In the genomic region with DNA sequence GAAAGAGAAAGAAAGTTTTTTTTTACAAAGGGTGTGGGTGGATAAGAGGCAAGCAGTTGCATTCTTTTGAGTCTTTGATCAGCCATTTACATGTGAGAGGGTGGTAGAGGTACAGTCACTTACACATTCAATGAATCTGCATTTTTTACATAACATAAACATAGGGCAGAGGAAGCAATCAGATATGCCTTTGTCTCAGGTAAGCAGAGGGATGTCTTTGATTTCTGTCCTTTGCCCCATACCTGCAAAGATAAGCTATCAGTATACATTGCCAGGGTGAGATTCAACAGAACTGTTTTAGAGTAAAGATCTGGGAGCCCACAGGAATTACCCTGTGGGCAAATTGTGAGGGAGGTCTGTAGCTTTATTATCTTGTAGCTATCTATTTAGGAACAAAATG, we compare ENCODE assay signal across 1 cellular context.
TF ChIP-seq lines count a peak whose summit lies in the region.

No MANE protein-coding gene starts in this region.

TF ChIP-seq in HepG2, 621 proteins besides CTCF, POLR2A, EP300 and RAD21 (continues in another document):
- TF ChIP-seq NAIF1 (CRISPR knock-in tag; IDR thresholded peaks at IDR 0.05; ENCODE audit: borderline replicate concordance) (no peak), PHF8 (CRISPR knock-in tag; IDR thresholded peaks at IDR 0.05) (no peak), CBFB (CRISPR knock-in tag; IDR thresholded peaks at IDR 0.05) (no peak), TBX2 (CRISPR knock-in tag; IDR thresholded peaks at IDR 0.05; ENCODE audit: borderline replicate concordance) (peak; percentile 47; the same call in 1 of the 2 replicates), ZNF446 (CRISPR knock-in tag; IDR thresholded peaks at IDR 0.05) (no peak), ZNF326 (CRISPR knock-in tag; IDR thresholded peaks at IDR 0.05; ENCODE audit: borderline replicate concordance) (no peak), ZNF260 (CRISPR knock-in tag; IDR thresholded peaks at IDR 0.05; ENCODE audit: borderline replicate concordance, low read depth) (no peak), SOX5 (CRISPR knock-in tag; IDR thresholded peaks at IDR 0.05; ENCODE audit: borderline replicate concordance) (peak; percentile 85; the same call in 1 of the 2 replicates), ZNF292 (CRISPR knock-in tag; IDR thresholded peaks at IDR 0.05; ENCODE audit: borderline replicate concordance, low read depth) (no peak), MED1 (CRISPR knock-in tag; IDR thresholded peaks at IDR 0.05) (peak; percentile 61; the same call in 1 of the 2 replicates), ELF4 (CRISPR knock-in tag; IDR thresholded peaks at IDR 0.05; ENCODE audit: borderline replicate concordance) (no peak), IKZF1 (IDR thresholded peaks at IDR 0.05) (no peak), SAP130 (CRISPR knock-in tag; IDR thresholded peaks at IDR 0.05; ENCODE audit: low read depth) (peak; percentile 66), TCF7L2 (IDR thresholded peaks at IDR 0.05; ENCODE audit: low read depth, low read length) (0 out of 2 replicates have a peak, but pooled peaks have one; percentile 8), HNRNPL (IDR thresholded peaks at IDR 0.05; ENCODE audit: low read depth, low read length) (no peak), SOX6 (IDR thresholded peaks at IDR 0.05) (no peak), SOX6 (CRISPR knock-in tag; IDR thresholded peaks at IDR 0.05) (peak; percentile 66), SIN3A (IDR thresholded peaks at IDR 0.05; ENCODE audit: borderline replicate concordance, low read depth, low read length) (no peak), FOXA1 (IDR thresholded peaks at IDR 0.05) (no peak), FOXA1 (CRISPR knock-in tag; IDR thresholded peaks at IDR 0.05) (peak; percentile 56; the same call in 1 of the 2 replicates), PHF21A (CRISPR knock-in tag; IDR thresholded peaks at IDR 0.05) (peak; percentile 79), ZNF230 (CRISPR knock-in tag; IDR thresholded peaks at IDR 0.05) (no peak), ZEB1 (IDR thresholded peaks at IDR 0.05; ENCODE audit: insufficient replicate concordance, low read depth) (peak; percentile 93), CCAR2 (optimal IDR thresholded peaks at IDR 0.05; ENCODE audit: low read depth, low read length) (no peak), HDAC2 (CRISPR knock-in tag; IDR thresholded peaks at IDR 0.05) (peak; percentile 52; the same call in 1 of the 2 replicates), HNF4A (CRISPR knock-in tag; IDR thresholded peaks at IDR 0.05) (peak; percentile 49; the same call in 1 of the 2 replicates), FOSL2 (CRISPR knock-in tag; IDR thresholded peaks at IDR 0.05) (0 out of 2 replicates have a peak, but pooled peaks have one; percentile 11), ZNF7 (CRISPR knock-in tag; IDR thresholded peaks at IDR 0.05) (no peak), ZNF773 (CRISPR knock-in tag; IDR thresholded peaks at IDR 0.05; ENCODE audit: borderline replicate concordance) (no peak), ZNF879 (CRISPR knock-in tag; IDR thresholded peaks at IDR 0.05) (no peak)
- TF ChIP-seq, protein P1, sequence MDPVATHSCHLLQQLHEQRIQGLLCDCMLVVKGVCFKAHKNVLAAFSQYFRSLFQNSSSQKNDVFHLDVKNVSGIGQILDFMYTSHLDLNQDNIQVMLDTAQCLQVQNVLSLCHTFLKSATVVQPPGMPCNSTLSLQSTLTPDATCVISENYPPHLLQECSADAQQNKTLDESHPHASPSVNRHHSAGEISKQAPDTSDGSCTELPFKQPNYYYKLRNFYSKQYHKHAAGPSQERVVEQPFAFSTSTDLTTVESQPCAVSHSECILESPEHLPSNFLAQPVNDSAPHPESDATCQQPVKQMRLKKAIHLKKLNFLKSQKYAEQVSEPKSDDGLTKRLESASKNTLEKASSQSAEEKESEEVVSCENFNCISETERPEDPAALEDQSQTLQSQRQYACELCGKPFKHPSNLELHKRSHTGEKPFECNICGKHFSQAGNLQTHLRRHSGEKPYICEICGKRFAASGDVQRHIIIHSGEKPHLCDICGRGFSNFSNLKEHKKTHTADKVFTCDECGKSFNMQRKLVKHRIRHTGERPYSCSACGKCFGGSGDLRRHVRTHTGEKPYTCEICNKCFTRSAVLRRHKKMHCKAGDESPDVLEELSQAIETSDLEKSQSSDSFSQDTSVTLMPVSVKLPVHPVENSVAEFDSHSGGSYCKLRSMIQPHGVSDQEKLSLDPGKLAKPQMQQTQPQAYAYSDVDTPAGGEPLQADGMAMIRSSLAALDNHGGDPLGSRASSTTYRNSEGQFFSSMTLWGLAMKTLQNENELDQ (CRISPR knock-in tag; IDR thresholded peaks at IDR 0.05; ENCODE audit: borderline replicate concordance), result no peak
- TF ChIP-seq, protein P2, sequence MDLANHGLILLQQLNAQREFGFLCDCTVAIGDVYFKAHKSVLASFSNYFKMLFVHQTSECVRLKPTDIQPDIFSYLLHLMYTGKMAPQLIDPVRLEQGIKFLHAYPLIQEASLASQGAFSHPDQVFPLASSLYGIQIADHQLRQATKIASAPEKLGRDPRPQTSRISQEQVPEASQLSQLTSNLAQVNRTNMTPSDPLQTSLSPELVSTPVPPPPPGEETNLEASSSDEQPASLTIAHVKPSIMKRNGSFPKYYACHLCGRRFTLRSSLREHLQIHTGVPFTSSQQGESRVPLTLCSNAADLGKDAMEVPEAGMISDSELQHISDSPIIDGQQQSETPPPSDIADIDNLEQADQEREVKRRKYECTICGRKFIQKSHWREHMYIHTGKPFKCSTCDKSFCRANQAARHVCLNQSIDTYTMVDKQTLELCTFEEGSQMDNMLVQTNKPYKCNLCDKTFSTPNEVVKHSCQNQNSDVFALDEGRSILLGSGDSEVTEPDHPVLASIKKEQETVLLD (CRISPR knock-in tag; IDR thresholded peaks at IDR 0.05; ENCODE audit: low read depth), result no peak
- TF ChIP-seq, protein P3, sequence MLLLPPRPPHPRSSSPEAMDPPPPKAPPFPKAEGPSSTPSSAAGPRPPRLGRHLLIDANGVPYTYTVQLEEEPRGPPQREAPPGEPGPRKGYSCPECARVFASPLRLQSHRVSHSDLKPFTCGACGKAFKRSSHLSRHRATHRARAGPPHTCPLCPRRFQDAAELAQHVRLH (CRISPR knock-in tag; IDR thresholded peaks at IDR 0.05; ENCODE audit: borderline replicate concordance, low read depth), result no peak
- TF ChIP-seq, protein P4, sequence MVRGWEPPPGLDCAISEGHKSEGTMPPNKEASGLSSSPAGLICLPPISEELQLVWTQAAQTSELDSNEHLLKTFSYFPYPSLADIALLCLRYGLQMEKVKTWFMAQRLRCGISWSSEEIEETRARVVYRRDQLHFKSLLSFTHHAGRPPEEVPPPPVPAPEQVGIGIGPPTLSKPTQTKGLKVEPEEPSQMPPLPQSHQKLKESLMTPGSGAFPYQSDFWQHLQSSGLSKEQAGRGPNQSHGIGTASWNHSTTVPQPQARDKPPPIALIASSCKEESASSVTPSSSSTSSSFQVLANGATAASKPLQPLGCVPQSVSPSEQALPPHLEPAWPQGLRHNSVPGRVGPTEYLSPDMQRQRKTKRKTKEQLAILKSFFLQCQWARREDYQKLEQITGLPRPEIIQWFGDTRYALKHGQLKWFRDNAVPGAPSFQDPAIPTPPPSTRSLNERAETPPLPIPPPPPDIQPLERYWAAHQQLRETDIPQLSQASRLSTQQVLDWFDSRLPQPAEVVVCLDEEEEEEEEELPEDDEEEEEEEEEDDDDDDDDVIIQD (CRISPR knock-in tag; IDR thresholded peaks at IDR 0.05; ENCODE audit: low read depth), result no peak
- TF ChIP-seq, protein P5, sequence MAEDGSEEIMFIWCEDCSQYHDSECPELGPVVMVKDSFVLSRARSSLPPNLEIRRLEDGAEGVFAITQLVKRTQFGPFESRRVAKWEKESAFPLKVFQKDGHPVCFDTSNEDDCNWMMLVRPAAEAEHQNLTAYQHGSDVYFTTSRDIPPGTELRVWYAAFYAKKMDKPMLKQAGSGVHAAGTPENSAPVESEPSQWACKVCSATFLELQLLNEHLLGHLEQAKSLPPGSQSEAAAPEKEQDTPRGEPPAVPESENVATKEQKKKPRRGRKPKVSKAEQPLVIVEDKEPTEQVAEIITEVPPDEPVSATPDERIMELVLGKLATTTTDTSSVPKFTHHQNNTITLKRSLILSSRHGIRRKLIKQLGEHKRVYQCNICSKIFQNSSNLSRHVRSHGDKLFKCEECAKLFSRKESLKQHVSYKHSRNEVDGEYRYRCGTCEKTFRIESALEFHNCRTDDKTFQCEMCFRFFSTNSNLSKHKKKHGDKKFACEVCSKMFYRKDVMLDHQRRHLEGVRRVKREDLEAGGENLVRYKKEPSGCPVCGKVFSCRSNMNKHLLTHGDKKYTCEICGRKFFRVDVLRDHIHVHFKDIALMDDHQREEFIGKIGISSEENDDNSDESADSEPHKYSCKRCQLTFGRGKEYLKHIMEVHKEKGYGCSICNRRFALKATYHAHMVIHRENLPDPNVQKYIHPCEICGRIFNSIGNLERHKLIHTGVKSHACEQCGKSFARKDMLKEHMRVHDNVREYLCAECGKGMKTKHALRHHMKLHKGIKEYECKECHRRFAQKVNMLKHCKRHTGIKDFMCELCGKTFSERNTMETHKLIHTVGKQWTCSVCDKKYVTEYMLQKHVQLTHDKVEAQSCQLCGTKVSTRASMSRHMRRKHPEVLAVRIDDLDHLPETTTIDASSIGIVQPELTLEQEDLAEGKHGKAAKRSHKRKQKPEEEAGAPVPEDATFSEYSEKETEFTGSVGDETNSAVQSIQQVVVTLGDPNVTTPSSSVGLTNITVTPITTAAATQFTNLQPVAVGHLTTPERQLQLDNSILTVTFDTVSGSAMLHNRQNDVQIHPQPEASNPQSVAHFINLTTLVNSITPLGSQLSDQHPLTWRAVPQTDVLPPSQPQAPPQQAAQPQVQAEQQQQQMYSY (CRISPR knock-in tag; IDR thresholded peaks at IDR 0.05), result 0 out of 2 replicates have a peak, but pooled peaks have one; percentile 30
- TF ChIP-seq, protein P6, sequence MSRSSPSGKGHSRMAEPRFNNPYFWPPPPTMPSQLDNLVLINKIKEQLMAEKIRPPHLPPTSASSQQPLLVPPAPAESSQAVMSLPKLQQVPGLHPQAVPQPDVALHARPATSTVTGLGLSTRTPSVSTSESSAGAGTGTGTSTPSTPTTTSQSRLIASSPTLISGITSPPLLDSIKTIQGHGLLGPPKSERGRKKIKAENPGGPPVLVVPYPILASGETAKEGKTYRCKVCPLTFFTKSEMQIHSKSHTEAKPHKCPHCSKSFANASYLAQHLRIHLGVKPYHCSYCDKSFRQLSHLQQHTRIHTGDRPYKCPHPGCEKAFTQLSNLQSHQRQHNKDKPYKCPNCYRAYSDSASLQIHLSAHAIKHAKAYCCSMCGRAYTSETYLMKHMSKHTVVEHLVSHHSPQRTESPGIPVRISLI (CRISPR knock-in tag; IDR thresholded peaks at IDR 0.05; ENCODE audit: borderline replicate concordance), result peak; percentile 64; the same call in 1 of the 2 replicates
- TF ChIP-seq, protein P7, sequence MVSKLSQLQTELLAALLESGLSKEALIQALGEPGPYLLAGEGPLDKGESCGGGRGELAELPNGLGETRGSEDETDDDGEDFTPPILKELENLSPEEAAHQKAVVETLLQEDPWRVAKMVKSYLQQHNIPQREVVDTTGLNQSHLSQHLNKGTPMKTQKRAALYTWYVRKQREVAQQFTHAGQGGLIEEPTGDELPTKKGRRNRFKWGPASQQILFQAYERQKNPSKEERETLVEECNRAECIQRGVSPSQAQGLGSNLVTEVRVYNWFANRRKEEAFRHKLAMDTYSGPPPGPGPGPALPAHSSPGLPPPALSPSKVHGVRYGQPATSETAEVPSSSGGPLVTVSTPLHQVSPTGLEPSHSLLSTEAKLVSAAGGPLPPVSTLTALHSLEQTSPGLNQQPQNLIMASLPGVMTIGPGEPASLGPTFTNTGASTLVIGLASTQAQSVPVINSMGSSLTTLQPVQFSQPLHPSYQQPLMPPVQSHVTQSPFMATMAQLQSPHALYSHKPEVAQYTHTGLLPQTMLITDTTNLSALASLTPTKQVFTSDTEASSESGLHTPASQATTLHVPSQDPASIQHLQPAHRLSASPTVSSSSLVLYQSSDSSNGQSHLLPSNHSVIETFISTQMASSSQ (IDR thresholded peaks at IDR 0.05; ENCODE audit: low read depth), result 0 out of 2 replicates have a peak, but pooled peaks have one; percentile 13
- TF ChIP-seq, protein P7 (CRISPR knock-in tag; IDR thresholded peaks at IDR 0.05; ENCODE audit: borderline replicate concordance), result peak; percentile 37; the same call in 1 of the 2 replicates
- TF ChIP-seq, protein P8, sequence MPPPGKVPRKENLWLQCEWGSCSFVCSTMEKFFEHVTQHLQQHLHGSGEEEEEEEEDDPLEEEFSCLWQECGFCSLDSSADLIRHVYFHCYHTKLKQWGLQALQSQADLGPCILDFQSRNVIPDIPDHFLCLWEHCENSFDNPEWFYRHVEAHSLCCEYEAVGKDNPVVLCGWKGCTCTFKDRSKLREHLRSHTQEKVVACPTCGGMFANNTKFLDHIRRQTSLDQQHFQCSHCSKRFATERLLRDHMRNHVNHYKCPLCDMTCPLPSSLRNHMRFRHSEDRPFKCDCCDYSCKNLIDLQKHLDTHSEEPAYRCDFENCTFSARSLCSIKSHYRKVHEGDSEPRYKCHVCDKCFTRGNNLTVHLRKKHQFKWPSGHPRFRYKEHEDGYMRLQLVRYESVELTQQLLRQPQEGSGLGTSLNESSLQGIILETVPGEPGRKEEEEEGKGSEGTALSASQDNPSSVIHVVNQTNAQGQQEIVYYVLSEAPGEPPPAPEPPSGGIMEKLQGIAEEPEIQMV (CRISPR knock-in tag; IDR thresholded peaks at IDR 0.05; ENCODE audit: low read depth), result no peak
